2 cellular contexts compared by ENCODE assay signal in the genomic region with DNA sequence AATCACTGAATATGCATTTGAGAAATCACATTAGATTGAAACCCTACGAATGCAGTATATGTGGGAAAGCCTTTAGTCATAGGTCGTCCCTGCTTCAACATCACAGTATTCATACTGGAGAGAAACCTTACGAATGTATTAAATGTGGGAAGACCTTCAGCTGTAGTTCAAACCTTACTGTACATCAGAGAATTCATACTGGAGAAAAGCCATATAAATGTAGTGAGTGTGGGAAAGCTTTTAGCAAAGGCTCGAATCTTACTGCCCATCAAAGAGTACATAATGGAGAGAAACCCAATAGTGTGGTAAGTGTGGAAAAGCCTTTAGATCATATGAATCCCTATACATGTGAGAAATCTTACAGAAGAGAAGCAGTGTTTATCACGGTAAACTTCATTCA. TPM values are rescaled to one million over a fixed set of nuclear protein-coding genes. Genes with fewer than 3 reads are reported as not detected.
"Had no signal": no experiment of that assay in that cellular context is flagged by ENCODE, and none has a peak within 500 bp of the region (broad histone marks: within the 10 kb centered on the region; RNA-seq: fewer than 3 reads in every experiment).

No MANE protein-coding gene starts in this region.

RNA-seq across cellular contexts. Expression of a gene that starts 8.3 kb away (rescaled TPM):
- total RNA-seq: PC-3, SJSA1 had no signal
